In the genomic region with DNA sequence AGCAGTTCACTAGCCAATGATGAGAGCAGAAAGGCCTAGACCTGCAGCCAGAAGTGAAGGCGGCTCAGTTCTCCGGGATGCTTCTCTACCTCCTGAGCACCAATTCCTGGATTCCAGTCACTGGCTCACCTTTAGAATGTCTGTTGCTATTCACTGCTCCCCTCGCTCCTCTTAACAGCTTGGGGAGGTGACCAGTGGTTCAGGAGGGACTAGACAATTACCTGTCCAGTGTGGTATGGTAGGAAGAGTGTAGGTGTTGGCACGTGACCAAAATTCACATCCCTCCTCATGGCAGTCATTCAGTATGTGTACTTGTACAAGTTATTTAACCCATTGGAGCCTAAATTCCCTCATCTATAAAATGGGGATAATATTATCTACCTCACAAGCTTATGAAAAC, we compare ENCODE assay signal across 1 cellular context.
TF ChIP-seq lines count a peak whose summit lies in the region.

No MANE protein-coding gene starts in this region.

TF ChIP-seq in HepG2, 621 proteins besides CTCF, POLR2A, EP300 and RAD21:
- no peak for TF ChIP-seq ZNF782 (CRISPR knock-in tag; IDR thresholded peaks at IDR 0.05; ENCODE audit: borderline replicate concordance)
- peak; percentile 57 for TF ChIP-seq POLR2AphosphoS5 (IDR thresholded peaks at IDR 0.05; ENCODE audit: low read depth, low read length)
- peak; percentile 94 for TF ChIP-seq RBM22 (optimal IDR thresholded peaks at IDR 0.05; ENCODE audit: low read length)
- TF ChIP-seq, protein P1, sequence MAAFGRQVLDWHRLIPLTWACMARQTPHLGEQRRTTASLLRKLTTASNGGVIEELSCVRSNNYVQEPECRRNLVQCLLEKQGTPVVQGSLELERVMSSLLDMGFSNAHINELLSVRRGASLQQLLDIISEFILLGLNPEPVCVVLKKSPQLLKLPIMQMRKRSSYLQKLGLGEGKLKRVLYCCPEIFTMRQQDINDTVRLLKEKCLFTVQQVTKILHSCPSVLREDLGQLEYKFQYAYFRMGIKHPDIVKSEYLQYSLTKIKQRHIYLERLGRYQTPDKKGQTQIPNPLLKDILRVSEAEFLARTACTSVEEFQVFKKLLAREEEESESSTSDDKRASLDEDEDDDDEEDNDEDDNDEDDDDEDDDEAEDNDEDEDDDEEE (CRISPR knock-in tag; IDR thresholded peaks at IDR 0.05): no peak
- TF ChIP-seq, protein P2, sequence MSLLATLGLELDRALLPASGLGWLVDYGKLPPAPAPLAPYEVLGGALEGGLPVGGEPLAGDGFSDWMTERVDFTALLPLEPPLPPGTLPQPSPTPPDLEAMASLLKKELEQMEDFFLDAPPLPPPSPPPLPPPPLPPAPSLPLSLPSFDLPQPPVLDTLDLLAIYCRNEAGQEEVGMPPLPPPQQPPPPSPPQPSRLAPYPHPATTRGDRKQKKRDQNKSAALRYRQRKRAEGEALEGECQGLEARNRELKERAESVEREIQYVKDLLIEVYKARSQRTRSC (CRISPR knock-in tag; IDR thresholded peaks at IDR 0.05; ENCODE audit: low read depth): no peak
- peak; percentile 64 for TF ChIP-seq POLR2G (IDR thresholded peaks at IDR 0.05; ENCODE audit: low read depth, low read length)
- peak; percentile 82; the same call in 1 of the 2 replicates for TF ChIP-seq PAF1 (CRISPR knock-in tag; IDR thresholded peaks at IDR 0.05)
- TF ChIP-seq ZNF570 (CRISPR knock-in tag; IDR thresholded peaks at IDR 0.05; ENCODE audit: borderline replicate concordance): no peak
- peak; percentile 54; the same call in 1 of the 2 replicates for TF ChIP-seq POLR2AphosphoS2 (IDR thresholded peaks at IDR 0.05; ENCODE audit: low read depth, low read length)
- TF ChIP-seq, protein P3, sequence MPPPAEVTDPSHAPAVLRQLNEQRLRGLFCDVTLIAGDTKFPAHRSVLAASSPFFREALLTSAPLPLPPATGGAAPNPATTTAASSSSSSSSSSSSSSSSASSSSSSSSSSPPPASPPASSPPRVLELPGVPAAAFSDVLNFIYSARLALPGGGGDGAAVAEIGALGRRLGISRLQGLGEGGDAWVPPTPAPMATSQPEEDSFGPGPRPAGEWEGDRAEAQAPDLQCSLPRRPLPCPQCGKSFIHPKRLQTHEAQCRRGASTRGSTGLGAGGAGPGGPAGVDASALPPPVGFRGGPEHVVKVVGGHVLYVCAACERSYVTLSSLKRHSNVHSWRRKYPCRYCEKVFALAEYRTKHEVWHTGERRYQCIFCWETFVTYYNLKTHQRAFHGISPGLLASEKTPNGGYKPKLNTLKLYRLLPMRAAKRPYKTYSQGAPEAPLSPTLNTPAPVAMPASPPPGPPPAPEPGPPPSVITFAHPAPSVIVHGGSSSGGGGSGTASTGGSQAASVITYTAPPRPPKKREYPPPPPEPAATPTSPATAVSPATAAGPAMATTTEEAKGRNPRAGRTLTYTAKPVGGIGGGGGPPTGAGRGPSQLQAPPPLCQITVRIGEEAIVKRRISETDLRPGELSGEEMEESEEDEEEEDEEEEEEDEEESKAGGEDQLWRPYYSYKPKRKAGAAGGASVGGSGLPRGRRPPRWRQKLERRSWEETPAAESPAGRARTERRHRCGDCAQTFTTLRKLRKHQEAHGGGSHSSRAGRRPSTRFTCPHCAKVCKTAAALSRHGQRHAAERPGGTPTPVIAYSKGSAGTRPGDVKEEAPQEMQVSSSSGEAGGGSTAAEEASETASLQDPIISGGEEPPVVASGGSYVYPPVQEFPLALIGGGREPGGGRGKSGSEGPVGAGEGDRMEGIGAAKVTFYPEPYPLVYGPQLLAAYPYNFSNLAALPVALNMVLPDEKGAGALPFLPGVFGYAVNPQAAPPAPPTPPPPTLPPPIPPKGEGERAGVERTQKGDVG (CRISPR knock-in tag; IDR thresholded peaks at IDR 0.05; ENCODE audit: borderline replicate concordance): no peak
- no peak for TF ChIP-seq SRY (CRISPR knock-in tag; IDR thresholded peaks at IDR 0.05)
TF ChIP-seq in HepG2: peak in this region for 5.
